In genomic region chr4:72893354-72894066, GRCh38 we compare ENCODE assay signal across 28 cellular contexts.
DNase-seq lines count a peak whose midpoint lies in the region; ATAC-seq and TF ChIP-seq lines count a peak whose summit lies in the region.
"Had no signal": no experiment of that assay in that cellular context is flagged by ENCODE, and none has a peak within 500 bp of the region (broad histone marks: within the 10 kb centered on the region; RNA-seq: fewer than 3 reads in every experiment).

No MANE protein-coding gene starts in this region.

- peaks cover 20% of the 10 kb centered on the region for H3K27me3 Mint-ChIP-seq in endodermal cell (ENCODE audit: insufficient read depth)
- H3K27me3 Mint-ChIP-seq in nephron (ENCODE audit: low read depth) = no peaks in the 10 kb centered on the region

- H3K27ac ChIP-seq in endodermal cell (ENCODE audit: low read depth, low read length) (no peak overlapping the region), testis (peak overlapping the region; percentile 58 to 77), ovary (no peak overlapping the region)
- H3K27ac ChIP-seq: BLaER1 treated with 17β-estradiol and CSF1 and Interleukin-3, amounts not matched to agents 10 nM and 100 nM; esophagus squamous epithelium; neutrophil; SJSA1 had no signal

- TF ChIP-seq CTCF in endodermal cell (conservative IDR thresholded peaks at IDR 0.05) (no peak), nephron (IDR thresholded peaks at IDR 0.05; ENCODE audit: unreplicated experiment in 3 of 3) (no peak), testis (IDR thresholded peaks at IDR 0.05) (no peak), ovary (IDR thresholded peaks at IDR 0.05) (no peak)

- H3K27ac Mint-ChIP-seq in endodermal cell = peak overlapping the region; percentile 20
- peak overlapping the region; percentile 7 to 63 (median 23) for H3K27ac Mint-ChIP-seq in nephron
- H3K27ac Mint-ChIP-seq: activated naive CD8-positive, alpha-beta T cell had no signal

- H3K9me3 ChIP-seq in endodermal cell (ENCODE audit: control insufficient read depth, low read length) (no peaks in the 10 kb centered on the region), testis (no peaks in the 10 kb centered on the region), ovary (no peaks in the 10 kb centered on the region)
- H3K9me3 ChIP-seq: BLaER1 treated with 17β-estradiol and CSF1 and Interleukin-3, amounts not matched to agents 10 nM and 100 nM; esophagus squamous epithelium; gastroesophageal sphincter; MG63; neutrophil; SJSA1 had no signal

- ATAC-seq in HG02884 (IDR thresholded peaks at IDR 0.05; ENCODE audit: unreplicated experiment) (no peak), HG02759 (IDR thresholded peaks at IDR 0.05; ENCODE audit: unreplicated experiment) (no peak)
- ATAC-seq: gastroesophageal sphincter had no signal

- H3K9me3 Mint-ChIP-seq in endodermal cell (peaks cover 8% of the 10 kb centered on the region), nephron (no peaks in the 10 kb centered on the region)

- WGBS in endodermal cell (ENCODE audit: insufficient coverage in 1 of 2, insufficient read length in 1 of 2), 2 experiments = 82 to 91% methylated on average over 1 of the region's 2 CpGs
- WGBS in testis, 2 donors = 36 to 63% methylated on average over 2 of the region's 2 CpGs
- WGBS in ovary, 3 donors = 42 to 53% (median 47%) methylated on average over 2 of the region's 2 CpGs

- no peak overlapping the region for H3K9ac ChIP-seq in endodermal cell (ENCODE audit: extremely low read depth, low read length, poor library complexity, severe bottlenecking)
- H3K9ac ChIP-seq: BLaER1 treated with 17β-estradiol and CSF1 and Interleukin-3, amounts not matched to agents 10 nM and 100 nM had no signal

- TF ChIP-seq POLR2A in testis (IDR thresholded peaks at IDR 0.05) (no peak), ovary (IDR thresholded peaks at IDR 0.05) (no peak)

- DNase-seq in NCI-H526 (lab: John Stamatoyannopoulos, UW) (peak; percentile 27 to 46), endodermal cell (no peak), testis (peak; percentile 39), NCI-H2107 treated with DMSO at 0.1 percent for 48 hours (lab: John Stamatoyannopoulos, UW; ENCODE audit: unreplicated experiment) (no peak), ovary (no peak)
- DNase-seq: activated CD4-positive, alpha-beta T cell treated with anti-CD3 and anti-CD28 coated beads, Interleukin-2, amount 50 U/mL, for 48 hours; central memory CD4-positive, alpha-beta T cell; COR-L47; dermis blood vessel endothelial cell; esophagus squamous epithelium; GF-D8; hypothalamus; KBM-7; mammary epithelial cell; MG63; NCI-H1105 treated with DMSO at 0.1 percent for 48 hours; NCI-H2029 treated with DMSO at 0.1 percent for 48 hours; NCI-H345; small intestine; stimulated activated CD4-positive, alpha-beta T cell treated with anti-CD3 and anti-CD28 coated beads, Interleukin-1b, Interleukin-23, amount 100 ng/mL, for 48 hours had no signal

- H3K4me1 ChIP-seq in endodermal cell (ENCODE audit: control insufficient read depth, insufficient read depth, low read length) = peaks cover 24% of the 10 kb centered on the region
- peaks cover 11% of the 10 kb centered on the region for H3K4me1 ChIP-seq in testis
- H3K4me1 ChIP-seq in ovary (ENCODE audit: insufficient read depth) = peaks cover 5% of the 10 kb centered on the region
- H3K4me1 ChIP-seq: BLaER1 treated with 17β-estradiol and CSF1 and Interleukin-3, amounts not matched to agents 10 nM and 100 nM; SJSA1 had no signal

- H3K36me3 Mint-ChIP-seq in endodermal cell (ENCODE audit: low read depth) (peaks cover 2% of the 10 kb centered on the region), nephron (ENCODE audit: low read depth) (no peaks in the 10 kb centered on the region)
- H3K36me3 Mint-ChIP-seq: activated naive CD8-positive, alpha-beta T cell had no signal

- TF ChIP-seq EP300 in ovary (IDR thresholded peaks at IDR 0.05) = no peak

- H3K4me3 Mint-ChIP-seq in endodermal cell (peak overlapping the region; percentile 41), nephron (no peak overlapping the region)
- H3K4me3 Mint-ChIP-seq: activated naive CD8-positive, alpha-beta T cell had no signal

- H3K4me1 Mint-ChIP-seq in endodermal cell (peaks cover 44% of the 10 kb centered on the region), nephron (peaks cover 38% of the 10 kb centered on the region)

- intact Hi-C loops in testis (cut with DNase I; ENCODE audit: low total_unique reads) = no loop called here
- intact Hi-C loops in ovary (cut with DNase I) = no loop called here

- no peaks in the 10 kb centered on the region for H3K36me3 ChIP-seq in endodermal cell (ENCODE audit: control insufficient read depth, insufficient read depth, low read length)
- no peaks in the 10 kb centered on the region for H3K36me3 ChIP-seq in testis (ENCODE audit: low read depth, missing control alignments)
- no peaks in the 10 kb centered on the region for H3K36me3 ChIP-seq in ovary
- H3K36me3 ChIP-seq: BLaER1 treated with 17β-estradiol and CSF1 and Interleukin-3, amounts not matched to agents 10 nM and 100 nM; esophagus squamous epithelium; gastroesophageal sphincter; MG63; neutrophil; SJSA1 had no signal

- H3K4me3 ChIP-seq in endodermal cell (ENCODE audit: low read length) (no peak overlapping the region), testis (no peak overlapping the region), ovary (no peak overlapping the region)
- H3K4me3 ChIP-seq: BLaER1 treated with 17β-estradiol and CSF1 and Interleukin-3, amounts not matched to agents 10 nM and 100 nM; esophagus squamous epithelium; gastroesophageal sphincter; MG63; SJSA1 had no signal

- H3K27me3 ChIP-seq in endodermal cell (ENCODE audit: control insufficient read depth, insufficient read depth, low read length, poor library complexity, severe bottlenecking) = peaks cover 23% of the 10 kb centered on the region
- H3K27me3 ChIP-seq in testis = no peaks in the 10 kb centered on the region
- H3K27me3 ChIP-seq in ovary = no peaks in the 10 kb centered on the region
- H3K27me3 ChIP-seq: BLaER1 treated with 17β-estradiol and CSF1 and Interleukin-3, amounts not matched to agents 10 nM and 100 nM; esophagus squamous epithelium; gastroesophageal sphincter; MG63; neutrophil; SJSA1 had no signal

Comparison
In these comparisons a context has a peak if more than half of its experiments do, and no peak if none do; other contexts are left out.
1. DNase-seq: peak in NCI-H526 (2 of 2) and testis (single experiment); none in endodermal cell (single experiment), NCI-H2107 treated with DMSO at 0.1 percent for 48 hours (single experiment) and ovary (0 of 5).
2. H3K27ac ChIP-seq: peak in testis (2 of 2); none in endodermal cell (single experiment) and ovary (0 of 2).